Comparison of ENCODE assay signal across 19 cellular contexts in the genomic region with DNA sequence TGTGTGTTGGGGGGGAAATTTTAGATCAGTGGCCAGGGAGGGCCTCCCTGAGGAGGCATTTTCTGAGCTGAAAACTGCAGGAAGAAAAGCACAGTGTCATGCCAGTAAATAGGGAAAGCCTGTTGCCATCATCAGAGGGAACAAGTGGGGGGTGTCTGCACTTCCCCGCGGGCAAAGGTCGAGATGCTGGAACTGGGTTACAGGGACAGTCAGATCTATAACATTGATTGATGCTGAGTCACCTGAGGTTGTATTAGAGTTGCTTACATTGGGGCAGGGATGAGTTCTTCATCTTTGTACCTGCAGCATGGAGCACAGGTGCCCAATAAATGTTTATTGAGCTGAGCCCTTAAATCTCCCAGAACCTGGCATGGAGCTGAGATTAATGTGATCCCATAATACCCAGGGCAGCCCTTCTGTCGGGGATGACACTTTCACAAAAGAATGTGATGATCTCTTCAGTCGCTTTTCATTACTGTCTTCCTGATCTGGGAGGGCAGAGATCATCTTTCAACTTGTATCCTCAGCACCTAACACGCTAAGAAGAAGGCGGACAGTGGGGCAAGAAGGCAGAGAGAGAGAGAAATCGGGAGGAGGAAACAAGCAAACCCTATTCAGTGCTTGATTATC. TPM values are rescaled to one million over a fixed set of nuclear protein-coding genes. Genes with fewer than 3 reads are reported as not detected.
A peak's percentile ranks its signal among the peaks of the same experiment; 100 is the strongest.
DNase-seq lines count a peak whose midpoint lies in the region; ATAC-seq and TF ChIP-seq lines count a peak whose summit lies in the region.
"Had no signal": no experiment of that assay in that cellular context is flagged by ENCODE, and none has a peak within 500 bp of the region (broad histone marks: within the 10 kb centered on the region; RNA-seq: fewer than 3 reads in every experiment).

No MANE protein-coding gene starts in this region.

- in situ Hi-C loops in transverse colon (cut with MboI; ENCODE audit: low pct_ligation_motif_present in 1 of 4, low pct_unique_long_range_greater_than_20kb in 1 of 4, low sequenced_read_pairs in 3 of 4): loop anchor here in 3 of 4 donors (10.0 to 25.0 kb wide), 3 partner anchors 264 to 314 kb away; no protein-coding TSS in a partner anchor

- H3K27ac Mint-ChIP-seq in activated CD8-positive, alpha-beta memory T cell treated with anti-CD3 and anti-CD28 coated beads, Interleukin-2, amount 10 ng/mL, durations not matched to agents 7 days and 5 days: no peak overlapping the region
- H3K27ac Mint-ChIP-seq: activated CD4-positive, alpha-beta memory T cell treated with anti-CD3 and anti-CD28 coated beads for 36 hours; activated naive CD8-positive, alpha-beta T cell treated with anti-CD3 and anti-CD28 coated beads, Interleukin-2, amount 50 U/mL, for 24 hours; activated T-helper 1 cell treated with anti-CD3 and anti-CD28 coated beads, Interleukin-12 subunit alpha, Interleukin-12 subunit beta, Interleukin-2, Interleukin-4 antibody, amounts not matched to agents 30 ng/mL and 10 ng/mL and 1 ng/mL, durations not matched to agents 14 hours and 24 hours and 36 hours; IgD-negative memory B cell had no signal

- no peaks in the 10 kb centered on the region for H3K36me3 Mint-ChIP-seq in activated CD8-positive, alpha-beta memory T cell treated with anti-CD3 and anti-CD28 coated beads, Interleukin-2, amount 10 ng/mL, durations not matched to agents 7 days and 5 days
- H3K36me3 Mint-ChIP-seq: activated CD4-positive, alpha-beta memory T cell treated with anti-CD3 and anti-CD28 coated beads for 36 hours; IgD-negative memory B cell had no signal

- WGBS in transverse colon (ENCODE audit: low coverage in 1 of 2), 2 donors: 32 to 38% methylated on average over 4 to 8 of the region's 8 CpGs

- intact Hi-C loops in transverse colon (cut with DNase I; ENCODE audit: low total_unique reads): loop anchor here (10.0 kb wide), 1 partner anchor 264 kb away; no protein-coding TSS in a partner anchor

- H3K27ac ChIP-seq in transverse colon: no peak overlapping the region
- H3K27ac ChIP-seq: 22Rv1, thoracic aorta had no signal

- TF ChIP-seq POLR2A in transverse colon (IDR thresholded peaks at IDR 0.05): no peak

- TF ChIP-seq CTCF in transverse colon (IDR thresholded peaks at IDR 0.05): no peak

- H3K9me3 Mint-ChIP-seq in activated CD8-positive, alpha-beta memory T cell treated with anti-CD3 and anti-CD28 coated beads, Interleukin-2, amount 10 ng/mL, durations not matched to agents 7 days and 5 days (ENCODE audit: low read depth): no peaks in the 10 kb centered on the region
- H3K9me3 Mint-ChIP-seq: activated CD4-positive, alpha-beta memory T cell treated with anti-CD3 and anti-CD28 coated beads for 36 hours; activated naive CD8-positive, alpha-beta T cell treated with anti-CD3 and anti-CD28 coated beads, Interleukin-2, amount 50 U/mL, for 24 hours; activated T-helper 1 cell treated with anti-CD3 and anti-CD28 coated beads, Interleukin-12 subunit alpha, Interleukin-12 subunit beta, Interleukin-2, Interleukin-4 antibody, amounts not matched to agents 30 ng/mL and 10 ng/mL and 1 ng/mL, durations not matched to agents 14 hours and 24 hours and 36 hours; IgD-negative memory B cell had no signal

- peak; percentile 34 for DNase-seq in DMS 273 (lab: John Stamatoyannopoulos, UW; ENCODE audit: unreplicated experiment)
- no peak for DNase-seq in DMS 273 treated with DMSO at 0.1 percent for 48 hours (lab: John Stamatoyannopoulos, UW)
- DNase-seq in RPMI7951 (ENCODE audit: low read depth): peak; percentile 18
- peak; percentile 90 for DNase-seq in left lobe of liver (ENCODE audit: low spot score)
- DNase-seq in transverse colon: peak; percentile 74
- no peak for DNase-seq in activated CD8-positive, alpha-beta memory T cell treated with anti-CD3 and anti-CD28 coated beads, Interleukin-2, amount 10 ng/mL, durations not matched to agents 7 days and 5 days
- DNase-seq in SKM-1 treated with dmso at 0.1 percent for 144 hours (lab: John Stamatoyannopoulos, UW; ENCODE audit: unreplicated experiment): no peak
- DNase-seq: activated CD4-positive, alpha-beta memory T cell treated with anti-CD3 and anti-CD28 coated beads for 36 hours; activated naive CD8-positive, alpha-beta T cell treated with anti-CD3 and anti-CD28 coated beads, Interleukin-2, amount 50 U/mL, for 24 hours; central memory CD4-positive, alpha-beta T cell; effector memory CD4-positive, alpha-beta T cell; GF-D8; NCI-H1092; stimulated activated CD4-positive, alpha-beta T cell treated with anti-CD3 and anti-CD28 coated beads, Interleukin-4, amount 100 ng/mL, for 4 hours had no signal

- H3K9me3 ChIP-seq in transverse colon: no peaks in the 10 kb centered on the region
- H3K9me3 ChIP-seq: thoracic aorta had no signal

- ATAC-seq in left lobe of liver: peak; percentile 52
- ATAC-seq in HG02938 (IDR thresholded peaks at IDR 0.05; ENCODE audit: unreplicated experiment): no peak
- ATAC-seq in activated CD8-positive, alpha-beta memory T cell treated with anti-CD3 and anti-CD28 coated beads, Interleukin-2, amount 10 ng/mL, durations not matched to agents 7 days and 5 days: no peak
- ATAC-seq: activated naive CD8-positive, alpha-beta T cell treated with anti-CD3 and anti-CD28 coated beads, Interleukin-2, amount 50 U/mL, for 24 hours had no signal

- CTCF ChIA-PET in activated CD8-positive, alpha-beta memory T cell treated with anti-CD3 and anti-CD28 coated beads, Interleukin-2, amount 10 ng/mL, durations not matched to agents 7 days and 5 days (lab: Charles Lee): no interaction called here

- peaks cover 7 to 19% (median 7%) of the 10 kb centered on the region in 4 donors for H3K4me1 ChIP-seq in transverse colon

- H3K4me1 Mint-ChIP-seq in activated CD8-positive, alpha-beta memory T cell treated with anti-CD3 and anti-CD28 coated beads, Interleukin-2, amount 10 ng/mL, durations not matched to agents 7 days and 5 days: no peaks in the 10 kb centered on the region
- H3K4me1 Mint-ChIP-seq: activated naive CD8-positive, alpha-beta T cell treated with anti-CD3 and anti-CD28 coated beads, Interleukin-2, amount 50 U/mL, for 24 hours; IgD-negative memory B cell had no signal

- peaks cover 46% of the 10 kb centered on the region for H3K27me3 Mint-ChIP-seq in activated CD8-positive, alpha-beta memory T cell treated with anti-CD3 and anti-CD28 coated beads, Interleukin-2, amount 10 ng/mL, durations not matched to agents 7 days and 5 days

- H3K4me3 Mint-ChIP-seq in activated CD8-positive, alpha-beta memory T cell treated with anti-CD3 and anti-CD28 coated beads, Interleukin-2, amount 10 ng/mL, durations not matched to agents 7 days and 5 days: no peak overlapping the region
- H3K4me3 Mint-ChIP-seq: activated CD4-positive, alpha-beta memory T cell treated with anti-CD3 and anti-CD28 coated beads for 36 hours; activated naive CD8-positive, alpha-beta T cell treated with anti-CD3 and anti-CD28 coated beads, Interleukin-2, amount 50 U/mL, for 24 hours; activated T-helper 1 cell treated with anti-CD3 and anti-CD28 coated beads, Interleukin-12 subunit alpha, Interleukin-12 subunit beta, Interleukin-2, Interleukin-4 antibody, amounts not matched to agents 30 ng/mL and 10 ng/mL and 1 ng/mL, durations not matched to agents 14 hours and 24 hours and 36 hours; IgD-negative memory B cell had no signal

- H3K27me3 ChIP-seq in transverse colon: no peaks in the 10 kb centered on the region

- H3K36me3 ChIP-seq in transverse colon: no peaks in the 10 kb centered on the region
- H3K36me3 ChIP-seq: thoracic aorta had no signal

- no peak for TF ChIP-seq EP300 in transverse colon (IDR thresholded peaks at IDR 0.05; ENCODE audit: low read depth)

- no peak overlapping the region for H3K4me3 ChIP-seq in transverse colon
- H3K4me3 ChIP-seq: thoracic aorta had no signal

RNA-seq across cellular contexts. Expression of a gene that starts 5.9 kb away (rescaled TPM):
- 7.0 and 9.3 TPM in 2 replicates for total RNA-seq in RPMI7951 (2014; rRNA removed; shearing (Covaris generic))
- 102 TPM for total RNA-seq in left lobe of liver
- 100 to 1,000 TPM in 2 of 4 donors, 10 to 100 TPM in 2; 29.7 to 340 (median 159) TPM for total RNA-seq in transverse colon
- total RNA-seq in activated CD8-positive, alpha-beta memory T cell treated with anti-CD3 and anti-CD28 coated beads, Interleukin-2, amount 10 ng/mL, durations not matched to agents 7 days and 5 days: under 1 TPM in 1 of 2 experiments, not detected in 1; 0.09 TPM

Comparison
In these comparisons a context has a peak if more than half of its experiments do, and no peak if none do; other contexts are left out.
1. DNase-seq: peak in DMS 273 (single experiment), RPMI7951 (single experiment), left lobe of liver (single experiment) and transverse colon (single experiment); none in DMS 273 treated with DMSO at 0.1 percent for 48 hours (single experiment), activated CD8-positive, alpha-beta memory T cell treated with anti-CD3 and anti-CD28 coated beads, Interleukin-2, amount 10 ng/mL, durations not matched to agents 7 days and 5 days (single experiment) and SKM-1 treated with dmso at 0.1 percent for 144 hours (single experiment).